ENCODE assay signal across 8 cellular contexts in genomic region chr3:172317984-172318383, GRCh38.
DNase-seq lines count a peak whose midpoint lies in the region; ATAC-seq and TF ChIP-seq lines count a peak whose summit lies in the region.

No MANE protein-coding gene starts in this region.

- H3K9ac ChIP-seq in HCT116 (ENCODE audit: low read length), result 0 out of 2 replicates have a peak overlapping the region, but pooled peaks have one; percentile 16
- H3K9ac ChIP-seq in mesendoderm (ENCODE audit: low read length), result no peak overlapping the region

- H2AK5ac ChIP-seq in mesendoderm (ENCODE audit: low read length), result no peak overlapping the region

- no peak overlapping the region for H3K56ac ChIP-seq in mesendoderm (ENCODE audit: low read length)

- no peak for TF ChIP-seq CTCF in HCT116 (IDR thresholded peaks at IDR 0.05 in 2 of 3, conservative IDR thresholded peaks at IDR 0.05 in 1 of 3; ENCODE audit: borderline replicate concordance in 1 of 3, insufficient read depth in 1 of 3, low read depth in 2 of 3, low read length in 2 of 3)

- H3K27me3 ChIP-seq in HCT116 (ENCODE audit: insufficient read depth, low read length), result no peaks in the 10 kb centered on the region
- no peaks in the 10 kb centered on the region for H3K27me3 ChIP-seq in mesendoderm (ENCODE audit: insufficient read depth, low read length, poor library complexity)

- H2AFZ ChIP-seq in HCT116 (ENCODE audit: low read depth, low read length, poor library complexity, severe bottlenecking), result no peak overlapping the region

- peak; percentile 68 for ATAC-seq in HCT116
- ATAC-seq in GM18517 (IDR thresholded peaks at IDR 0.05; ENCODE audit: unreplicated experiment), result no peak

- peak; percentile 97 for DNase-seq in DMS 273 (lab: John Stamatoyannopoulos, UW; ENCODE audit: unreplicated experiment)
- peak; percentile 46 for DNase-seq in HCT116 (ENCODE audit: low read depth, low spot score)
- DNase-seq in NCI-H446 treated with DMSO at 0.1 percent for 48 hours (lab: John Stamatoyannopoulos, UW), result peak; percentile 55
- DNase-seq in dedifferentiated amniotic fluid mesenchymal stem cell (ENCODE audit: extremely low spot score), result peak; percentile 89
- peak; percentile 73 for DNase-seq in mesendoderm
- no peak for DNase-seq in DMS79 (lab: John Stamatoyannopoulos, UW)
- no peak for DNase-seq in GM19238 (ENCODE audit: insufficient read length, low spot score)

- CTCF ChIA-PET in HCT116 (lab: Charles Lee), result interaction anchor here (1.4 to 2.7 kb wide), 3 partner anchors 13 to 24 kb away, joined by 4 to 13 read pairs (median 5); no protein-coding TSS in a partner anchor

- no peaks in the 10 kb centered on the region for H3K79me1 ChIP-seq in mesendoderm (ENCODE audit: low read length)

- H4K8ac ChIP-seq in mesendoderm (ENCODE audit: low read depth, low read length), result no peak overlapping the region

- peak overlapping the region; percentile 3; the same call in 1 of the 2 replicates for H3K27ac ChIP-seq in HCT116 (ENCODE audit: low read depth, low read length)
- no peak overlapping the region for H3K27ac ChIP-seq in mesendoderm (ENCODE audit: low read depth, low read length)

- no CpG with 5 or more reads among the region's 1 CpG for WGBS in mesendoderm (ENCODE audit: extremely low coverage, insufficient coverage, low lambda C conversion rate)

- H3K79me2 ChIP-seq in HCT116 (ENCODE audit: insufficient read depth, low read length), result no peaks in the 10 kb centered on the region
- H3K79me2 ChIP-seq in mesendoderm (ENCODE audit: control insufficient read depth, insufficient read depth, low read length), result no peaks in the 10 kb centered on the region

- H2BK120ac ChIP-seq in mesendoderm (ENCODE audit: low read depth, low read length), result no peak overlapping the region

- no peak overlapping the region for H3K4ac ChIP-seq in mesendoderm (ENCODE audit: low read depth, low read length)

- RAD21 ChIA-PET in HCT116 (lab: Charles Lee; ENCODE audit: low non-redundant PET in 1 of 2, low total read pairs in 2 of 2, uncharacterized antibody in 2 of 2, unreplicated experiment in 2 of 2), result no interaction called here

- TF ChIP-seq RAD21 in HCT116 (IDR thresholded peaks at IDR 0.05; ENCODE audit: low read depth), result no peak

- H3K18ac ChIP-seq in mesendoderm (ENCODE audit: low read length), result no peak overlapping the region

- peaks cover 33 to 34% of the 10 kb centered on the region in 2 experiments for H3K4me1 ChIP-seq in HCT116 (ENCODE audit: control insufficient read depth in 1 of 2, insufficient read depth in 2 of 2, low read length in 2 of 2)
- H3K4me1 ChIP-seq in mesendoderm (ENCODE audit: control insufficient read depth, low read depth, low read length), result no peaks in the 10 kb centered on the region

- no peak overlapping the region for H2BK5ac ChIP-seq in mesendoderm (ENCODE audit: low read length)

- POLR2A ChIA-PET in HCT116 (lab: Charles Lee), result no interaction called here

- H3K23ac ChIP-seq in mesendoderm (ENCODE audit: low read length), result no peak overlapping the region

- no peaks in the 10 kb centered on the region for H3K9me3 ChIP-seq in HCT116 (ENCODE audit: control insufficient read depth in 1 of 2, insufficient read depth in 1 of 2, low read depth in 1 of 2, low read length in 2 of 2)

- H4K20me1 ChIP-seq in HCT116 (ENCODE audit: insufficient read depth), result no peaks in the 10 kb centered on the region

- H3K36me3 ChIP-seq in HCT116 (ENCODE audit: control insufficient read depth in 1 of 2, insufficient read depth in 2 of 2, low read length in 2 of 2) (no peaks in the 10 kb centered on the region), mesendoderm (ENCODE audit: control insufficient read depth, insufficient read depth, low read length) (no peaks in the 10 kb centered on the region)

- H3K4me2 ChIP-seq in HCT116 (ENCODE audit: low read length), result peak overlapping the region; percentile 68
- H3K4me2 ChIP-seq in mesendoderm (ENCODE audit: low read length), result no peak overlapping the region

- no peak overlapping the region for H2BK15ac ChIP-seq in mesendoderm (replicated peaks; ENCODE audit: low read depth)

- peak overlapping the region in 1 of 2 experiments; percentile 7; a peak in 1 of 4 replicates for H3K4me3 ChIP-seq in HCT116 (replicated peaks in 1 of 2; ENCODE audit: low read depth in 1 of 2, low read length in 2 of 2)
- no peak overlapping the region for H3K4me3 ChIP-seq in mesendoderm (ENCODE audit: low read length)

- TF ChIP-seq POLR2A in HCT116 (IDR thresholded peaks at IDR 0.05; ENCODE audit: borderline replicate concordance, extremely low read depth, insufficient read depth, insufficient read length), result no peak

- no peaks in the 10 kb centered on the region for H3K9me2 ChIP-seq in HCT116 (ENCODE audit: insufficient read depth)

- H4K5ac ChIP-seq in mesendoderm (ENCODE audit: low read length), result no peak overlapping the region

- intact Hi-C loops in HCT116 (cut with micrococcal nuclease), result no loop called here

- no TSS peak for BruUV-seq in HCT116 (replicated peaks; lab: Mats Ljungman, UMichigan)

TF ChIP-seq in HCT116, 20 proteins besides CTCF, POLR2A, EP300 and RAD21:
- TF ChIP-seq ATF3 (IDR thresholded peaks at IDR 0.05), result no peak
- TF ChIP-seq POLR2AphosphoS5 (IDR thresholded peaks at IDR 0.05; ENCODE audit: low read depth, low read length), result no peak
- TF ChIP-seq SP1 (IDR thresholded peaks at IDR 0.05; ENCODE audit: low read depth), result peak; percentile 48
- TF ChIP-seq CEBPB (IDR thresholded peaks at IDR 0.05; ENCODE audit: low read depth), result peak; percentile 26; the same call in 1 of the 2 replicates
- peak; percentile 41 for TF ChIP-seq YY1 (IDR thresholded peaks at IDR 0.05; ENCODE audit: extremely low read depth, insufficient replicate concordance, low read depth, low read length)
- TF ChIP-seq EGR1 (IDR thresholded peaks at IDR 0.05; ENCODE audit: low read depth), result no peak
- TF ChIP-seq SRF (IDR thresholded peaks at IDR 0.05; ENCODE audit: low read depth), result 0 out of 2 replicates have a peak, but pooled peaks have one; percentile 35
- peak; percentile 70 for TF ChIP-seq FOSL1 (IDR thresholded peaks at IDR 0.05; ENCODE audit: low read depth)
- TF ChIP-seq JUND (IDR thresholded peaks at IDR 0.05), result peak; percentile 61
- TF ChIP-seq, protein P1, sequence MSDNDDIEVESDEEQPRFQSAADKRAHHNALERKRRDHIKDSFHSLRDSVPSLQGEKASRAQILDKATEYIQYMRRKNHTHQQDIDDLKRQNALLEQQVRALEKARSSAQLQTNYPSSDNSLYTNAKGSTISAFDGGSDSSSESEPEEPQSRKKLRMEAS (IDR thresholded peaks at IDR 0.05), result no peak

Comparison
In these comparisons a context has a peak if more than half of its experiments do, and no peak if none do; other contexts are left out.
1. DNase-seq: peak in DMS 273 (single experiment), HCT116 (single experiment), NCI-H446 treated with DMSO at 0.1 percent for 48 hours (single experiment), dedifferentiated amniotic fluid mesenchymal stem cell (single experiment) and mesendoderm (single experiment); none in DMS79 (single experiment) and GM19238 (single experiment).